Comparison of ENCODE assay signal across 8 cellular contexts in genomic region chr2:130332271-130333073, GRCh38. TPM values are rescaled to one million over a fixed set of nuclear protein-coding genes. Genes with fewer than 3 reads are reported as not detected.
DNase-seq lines count a peak whose midpoint lies in the region; ATAC-seq, FAIRE-seq and TF ChIP-seq lines count a peak whose summit lies in the region.

No MANE protein-coding gene starts in this region.

- CTCF ChIA-PET in activated B cell treated with CpG ODN at 0.5 μM for 24 hours (lab: Charles Lee) (interaction anchor here (0.8 to 2.7 kb wide), 11 partner anchors 9 to 1596 kb away, joined by 3 to 36 read pairs (median 4); partner anchors contain the start of gene IMP4), mammary epithelial cell (lab: Charles Lee; ENCODE audit: low non-redundant PET) (interaction anchor here (0.7 to 1.5 kb wide), 3 partner anchors 151 to 465 kb away, joined by 6 to 16 read pairs (median 7); partner anchors contain the start of genes MZT2B and SMPD4)

- H3K27ac ChIP-seq in mammary epithelial cell (ENCODE audit: insufficient read depth, low read depth, low read length) (no peak overlapping the region), keratinocyte (ENCODE audit: control insufficient read depth, insufficient read depth, low read length) (no peak overlapping the region)

- no peak overlapping the region for H3K4me3 ChIP-seq in mammary epithelial cell (replicated peaks in 1 of 3; ENCODE audit: insufficient read depth in 1 of 3, low read depth in 2 of 3, low read length in 3 of 3)
- no peak overlapping the region for H3K4me3 ChIP-seq in keratinocyte (ENCODE audit: control insufficient read depth in 2 of 3, extremely low read depth in 1 of 3, insufficient read depth in 2 of 3, low read depth in 1 of 3, low read length in 3 of 3)

- H3K27ac Mint-ChIP-seq in activated B cell treated with CpG ODN at 0.5 μM for 24 hours, result no peak overlapping the region

- intact Hi-C loops in activated B cell treated with CpG ODN at 0.5 μM for 24 hours (cut with micrococcal nuclease) (loop anchor here (2.0 kb wide), 2 partner anchors 150 to 1596 kb away; partner anchors contain the start of gene MZT2B), mammary epithelial cell (cut with micrococcal nuclease) (loop anchor here (1.0 to 5.0 kb wide), 4 partner anchors 80 to 410 kb away; partner anchors contain the start of gene SMPD4)

- H3K9me3 Mint-ChIP-seq in activated B cell treated with CpG ODN at 0.5 μM for 24 hours, result no peaks in the 10 kb centered on the region

- H3K36me3 Mint-ChIP-seq in activated B cell treated with CpG ODN at 0.5 μM for 24 hours (ENCODE audit: low read depth), result no peaks in the 10 kb centered on the region

- dilution Hi-C loops in mammary epithelial cell (cut with HindIII; ENCODE audit: low sequenced_read_pairs) (no loop called here), keratinocyte (cut with MboI; ENCODE audit: extremely low pct_ligation_motif_present, low sequenced_read_pairs) (no loop called here)

- no TSS peak for BruUV-seq in mammary epithelial cell (replicated peaks; lab: Mats Ljungman, UMichigan)

- peak; percentile 63 for FAIRE-seq in keratinocyte (lab: Jason Lieb, UNC)

- H3K9me3 ChIP-seq in mammary epithelial cell (replicated peaks; ENCODE audit: insufficient read depth, low read length) (no peaks in the 10 kb centered on the region), keratinocyte (ENCODE audit: control insufficient read depth, low read depth, low read length) (no peaks in the 10 kb centered on the region)

- H3K36me3 ChIP-seq in mammary epithelial cell (ENCODE audit: insufficient read depth, low read length) (no peaks in the 10 kb centered on the region), keratinocyte (ENCODE audit: control insufficient read depth in 2 of 2, extremely low read depth in 1 of 2, insufficient read depth in 2 of 2, low read length in 2 of 2) (no peaks in the 10 kb centered on the region)

- no peak overlapping the region for H3K9ac ChIP-seq in mammary epithelial cell (ENCODE audit: insufficient read depth, low read length)
- H3K9ac ChIP-seq in keratinocyte (ENCODE audit: control insufficient read depth, extremely low read depth, insufficient read depth, low read length), result peak overlapping the region; percentile 18

- H3K79me2 ChIP-seq in mammary epithelial cell (ENCODE audit: insufficient read depth, low read length) (no peaks in the 10 kb centered on the region), keratinocyte (ENCODE audit: control insufficient read depth, insufficient read depth, low read length) (no peaks in the 10 kb centered on the region)

- in situ Hi-C loops in mammary epithelial cell (cut with MboI; ENCODE audit: low sequenced_read_pairs in 2 of 2), result loop anchor here (5.0 to 25.0 kb wide), 4 partner anchors 148 to 398 kb away; partner anchors contain the start of genes MZT2B (in 2 of the 2) and SMPD4 (in 2 of the 2)

- peak overlapping the region; percentile 79 for H2AFZ ChIP-seq in mammary epithelial cell (ENCODE audit: low read depth, low read length)
- H2AFZ ChIP-seq in keratinocyte (ENCODE audit: control insufficient read depth, low read length), result peak overlapping the region; percentile 66

- DNase-seq in SKM-1 (lab: John Stamatoyannopoulos, UW; ENCODE audit: unreplicated experiment) (peak; percentile 19), SKM-1 treated with dmso at 0.1 percent for 144 hours (lab: John Stamatoyannopoulos, UW; ENCODE audit: unreplicated experiment) (no peak), NCI-H1694 (lab: John Stamatoyannopoulos, UW) (peak; percentile 76), activated B cell treated with CpG ODN at 0.5 μM for 24 hours (peak; percentile 65), mammary epithelial cell (peak; percentile 82), keratinocyte (ENCODE audit: low read depth, low spot score) (peak; percentile 33)
- peak; percentile 50 for DNase-seq in stimulated activated CD4-positive, alpha-beta T cell treated with anti-CD3 and anti-CD28 coated beads, Interleukin-2, amount 100 ng/mL, for 4 hours (ENCODE audit: low read depth)

- H3K4me1 Mint-ChIP-seq in activated B cell treated with CpG ODN at 0.5 μM for 24 hours, result peaks cover 4% of the 10 kb centered on the region

- H4K20me1 ChIP-seq in mammary epithelial cell (ENCODE audit: insufficient read depth, low read length) (no peaks in the 10 kb centered on the region), keratinocyte (ENCODE audit: control insufficient read depth, extremely low read depth, insufficient read depth, low read length) (no peaks in the 10 kb centered on the region)

- TF ChIP-seq CTCF in activated B cell treated with CpG ODN at 0.5 μM for 24 hours (IDR thresholded peaks at IDR 0.05) (peak; percentile 94), mammary epithelial cell (conservative IDR thresholded peaks at IDR 0.05 in 1 of 2, IDR thresholded peaks at IDR 0.05 in 1 of 2; ENCODE audit: extremely low read depth in 1 of 2, insufficient read depth in 1 of 2, low read depth in 1 of 2, low read length in 2 of 2) (peak; percentile 91 to 97), keratinocyte (optimal IDR thresholded peaks at IDR 0.05 in 1 of 3, IDR thresholded peaks at IDR 0.05 in 1 of 3, conservative IDR thresholded peaks at IDR 0.05 in 1 of 3; ENCODE audit: extremely low read depth in 1 of 3, insufficient read depth in 2 of 3, low read length in 3 of 3) (peak; percentile 96 to 98 (median 96))

- peak overlapping the region; percentile 56 for H3K4me2 ChIP-seq in mammary epithelial cell (ENCODE audit: insufficient read depth, low read depth, low read length)
- H3K4me2 ChIP-seq in keratinocyte (ENCODE audit: control insufficient read depth, extremely low read depth, insufficient read depth, low read depth, low read length), result peak overlapping the region; percentile 72

- peaks cover 19% of the 10 kb centered on the region for H3K4me1 ChIP-seq in mammary epithelial cell (ENCODE audit: insufficient read depth, low read length)
- H3K4me1 ChIP-seq in keratinocyte (ENCODE audit: control insufficient read depth, extremely low read depth, insufficient read depth, low read length), result peaks cover 27% of the 10 kb centered on the region

- ATAC-seq in HG02759 (IDR thresholded peaks at IDR 0.05; ENCODE audit: unreplicated experiment) (peak; percentile 77), activated B cell treated with CpG ODN at 0.5 μM for 24 hours (ENCODE audit: low read depth) (peak; percentile 91)

- H3K27me3 Mint-ChIP-seq in activated B cell treated with CpG ODN at 0.5 μM for 24 hours, result peaks cover 20% of the 10 kb centered on the region

- POLR2A ChIA-PET in activated B cell treated with CpG ODN at 0.5 μM for 24 hours (lab: Charles Lee), result interaction anchor here (0.9 to 2.4 kb wide), 2 partner anchors 10 to 151 kb away, joined by 3 to 17 read pairs; partner anchors contain the start of genes IMP4 and SMPD4

- 41% methylated on average over 26 of the region's 29 CpGs for WGBS in mammary epithelial cell (ENCODE audit: low coverage, missing lambda C conversion rate)

- H3K4me3 Mint-ChIP-seq in activated B cell treated with CpG ODN at 0.5 μM for 24 hours, result peak overlapping the region; percentile 36

- H3K27me3 ChIP-seq in mammary epithelial cell (ENCODE audit: insufficient read depth, low read length) (no peaks in the 10 kb centered on the region), keratinocyte (ENCODE audit: control insufficient read depth, extremely low read depth, insufficient read depth, low read length) (no peaks in the 10 kb centered on the region)

- no peaks in the 10 kb centered on the region for H3K9me1 ChIP-seq in keratinocyte (ENCODE audit: control insufficient read depth, extremely low read depth, insufficient read depth, low read length)

RNA-seq across cellular contexts. Expression of gene IMP4, which starts 10.2 kb away (rescaled TPM):
- 121 and 140 TPM in 2 replicates for total RNA-seq in activated B cell treated with CpG ODN at 0.5 μM for 24 hours
- 10 to 100 TPM; 81.6 to 83.9 TPM for total RNA-seq in mammary epithelial cell
- polyA plus RNA-seq in mammary epithelial cell, result 136 TPM
- polyA minus RNA-seq in mammary epithelial cell, result 64.2 TPM
- polyA plus RNA-seq in keratinocyte, result 75.8 to 127 TPM (median 111 TPM) in 3 replicates
- polyA plus RNA-seq in keratinocyte (2011; ENCODE audit: low read depth), result 54.9 TPM
- polyA plus RNA-seq in keratinocyte (2011; cell fraction: cytosol; rRNA removed), result 82.3 and 145 TPM in 2 replicates
- 100 and 122 TPM in 2 replicates for polyA plus RNA-seq in keratinocyte (2011; cell fraction: nucleus; rRNA removed)
- 92.9 and 149 TPM in 2 replicates for polyA plus RNA-seq in keratinocyte (2012; ENCODE audit: low replicate concordance)
- polyA minus RNA-seq in keratinocyte, result 71.5 to 192 TPM (median 83.7 TPM) in 3 replicates
- polyA minus RNA-seq in keratinocyte (2011; cell fraction: cytosol; rRNA and poly(A)+ RNA removed), result 117 TPM
- 26.3 and 30.4 TPM in 2 replicates for polyA minus RNA-seq in keratinocyte (2011; cell fraction: nucleus; rRNA and poly(A)+ RNA removed)

RNA-seq across cellular contexts. Expression of gene PTPN18, which starts 23.4 kb away (rescaled TPM):
- total RNA-seq in activated B cell treated with CpG ODN at 0.5 μM for 24 hours (77.7 and 79.2 TPM in 2 replicates), mammary epithelial cell (10 to 100 TPM; 18.8 to 39.5 TPM)
- polyA plus RNA-seq in mammary epithelial cell (33.0 TPM), keratinocyte (8.7 to 13.5 TPM (median 9.6 TPM) in 3 replicates)
- polyA minus RNA-seq in mammary epithelial cell (30.3 TPM), keratinocyte (6.3 to 47.6 TPM (median 21.6 TPM) in 3 replicates)
- 4.5 TPM for polyA plus RNA-seq in keratinocyte (2011; ENCODE audit: low read depth)
- 6.4 and 7.1 TPM in 2 replicates for polyA plus RNA-seq in keratinocyte (2011; cell fraction: cytosol; rRNA removed)
- 22.7 and 29.3 TPM in 2 replicates for polyA plus RNA-seq in keratinocyte (2011; cell fraction: nucleus; rRNA removed)
- polyA plus RNA-seq in keratinocyte (2012; ENCODE audit: low replicate concordance), result 5.8 and 9.7 TPM in 2 replicates
- 3.3 TPM for polyA minus RNA-seq in keratinocyte (2011; cell fraction: cytosol; rRNA and poly(A)+ RNA removed)
- polyA minus RNA-seq in keratinocyte (2011; cell fraction: nucleus; rRNA and poly(A)+ RNA removed), result 7.8 and 11.4 TPM in 2 replicates
